11 cellular contexts compared by ENCODE assay signal in genomic region chr1:210222288-210223006, GRCh38. TPM values are rescaled to one million over a fixed set of nuclear protein-coding genes. Genes with fewer than 3 reads are reported as not detected.
A peak's percentile ranks its signal among the peaks of the same experiment; 100 is the strongest.
DNase-seq lines count a peak whose midpoint lies in the region; TF ChIP-seq lines count a peak whose summit lies in the region.
"Had no signal": no experiment of that assay in that cellular context is flagged by ENCODE, and none has a peak within 500 bp of the region (broad histone marks: within the 10 kb centered on the region; RNA-seq: fewer than 3 reads in every experiment).

No MANE protein-coding gene starts in this region.

- H3K36me3 ChIP-seq in mesenchymal stem cell (ENCODE audit: control insufficient read depth in 1 of 2, insufficient read depth in 2 of 2, low read depth in 1 of 2, low read length in 2 of 2): no peaks in the 10 kb centered on the region
- H3K36me3 ChIP-seq: BLaER1 had no signal

- 58% methylated on average over 6 of the region's 6 CpGs for WGBS in mesenchymal stem cell

- TF ChIP-seq CTCF in glutamatergic neuron (IDR thresholded peaks at IDR 0.05; ENCODE audit: partially characterized antibody, unreplicated experiment): no peak

- no peak overlapping the region for H2BK15ac ChIP-seq in mesenchymal stem cell (ENCODE audit: low read depth, poor library complexity, severe bottlenecking)

- peak; percentile 71 for DNase-seq in A172 (ENCODE audit: low spot score)
- DNase-seq in LHCN-M2 (ENCODE audit: low read depth): peak; percentile 31
- DNase-seq in T47D (ENCODE audit: low read depth in 1 of 2, low spot score in 1 of 2): peak; percentile 26 to 81
- DNase-seq in mesenchymal stem cell: peak; percentile 43
- no peak for DNase-seq in G401 (ENCODE audit: low spot score)
- DNase-seq in glutamatergic neuron: no peak
- no peak for DNase-seq in NK-92 treated with Interleukin-12 subunit alpha and Interleukin-12 subunit beta, amount 100 ng/mL, for 24 hours (lab: John Stamatoyannopoulos, UW)
- no peak for DNase-seq in activated CD4-positive, CD25-positive, alpha-beta regulatory T cell treated with anti-CD3 and anti-CD28 coated beads, Interleukin-2, amount 50 U/mL, for 72 hours
- DNase-seq: posterior cingulate gyrus; stimulated activated CD8-positive, alpha-beta memory T cell treated with anti-CD3 and anti-CD28 coated beads, Interleukin-4, amount 100 ng/mL, for 48 hours had no signal

- H4K8ac ChIP-seq in mesenchymal stem cell (ENCODE audit: low read length): peak overlapping the region; percentile 5

- H3K27me3 Mint-ChIP-seq in glutamatergic neuron (ENCODE audit: unreplicated experiment): no peaks in the 10 kb centered on the region

- H3K4me3 Mint-ChIP-seq in glutamatergic neuron (ENCODE audit: unreplicated experiment): no peak overlapping the region

- no peak overlapping the region for H3K9ac ChIP-seq in mesenchymal stem cell (ENCODE audit: low read length)
- H3K9ac ChIP-seq: BLaER1 had no signal

- no peak overlapping the region for H3K4me2 ChIP-seq in mesenchymal stem cell (ENCODE audit: low read length, poor library complexity, severe bottlenecking)
- H3K4me2 ChIP-seq: BLaER1 had no signal

- peaks cover 5% of the 10 kb centered on the region for H3K4me1 ChIP-seq in mesenchymal stem cell (ENCODE audit: control insufficient read depth, insufficient read depth, low read depth, low read length)
- H3K4me1 ChIP-seq: BLaER1 had no signal

- H3K27ac ChIP-seq in mesenchymal stem cell (ENCODE audit: low read length, poor library complexity, severe bottlenecking): peak overlapping the region; percentile 55
- H3K27ac ChIP-seq: BLaER1 had no signal

- peak overlapping the region in 1 of 2 experiments; percentile 58 for H3K4ac ChIP-seq in mesenchymal stem cell (ENCODE audit: low read depth in 1 of 2, low read length in 2 of 2)

- in situ Hi-C loops in T47D (cut with HindIII; ENCODE audit: low pct_unique_long_range_greater_than_20kb, low sequenced_read_pairs): no loop called here
- in situ Hi-C loops in G401 (cut with HindIII; ENCODE audit: low sequenced_read_pairs): no loop called here

- H2BK12ac ChIP-seq in mesenchymal stem cell (ENCODE audit: low read length in 2 of 2): peak overlapping the region in 1 of 2 experiments; percentile 63

- H2BK5ac ChIP-seq in mesenchymal stem cell (ENCODE audit: low read depth, low read length, poor library complexity, severe bottlenecking): peak overlapping the region; percentile 35

- peak overlapping the region; percentile 14 for H2AFZ ChIP-seq in mesenchymal stem cell (ENCODE audit: low read depth, low read length)

- H3K9me3 Mint-ChIP-seq in glutamatergic neuron (ENCODE audit: unreplicated experiment): no peaks in the 10 kb centered on the region

- no peak overlapping the region for H3K14ac ChIP-seq in mesenchymal stem cell (ENCODE audit: low read length in 2 of 2)

- peak overlapping the region in 1 of 2 experiments; percentile 82 for H3K18ac ChIP-seq in mesenchymal stem cell (ENCODE audit: low read depth in 1 of 2, low read length in 2 of 2)

- H2AK5ac ChIP-seq in mesenchymal stem cell (ENCODE audit: low read length, severe bottlenecking): peak overlapping the region; percentile 22

- no peaks in the 10 kb centered on the region for H3K4me1 Mint-ChIP-seq in glutamatergic neuron (ENCODE audit: low read depth, unreplicated experiment)

- no peak overlapping the region for H3K27ac Mint-ChIP-seq in glutamatergic neuron (ENCODE audit: unreplicated experiment)

- H3K79me1 ChIP-seq in mesenchymal stem cell (replicated peaks; ENCODE audit: low read length, poor library complexity, severe bottlenecking): no peaks in the 10 kb centered on the region

- no peaks in the 10 kb centered on the region for H3K9me3 ChIP-seq in mesenchymal stem cell (ENCODE audit: control insufficient read depth, low read length)
- H3K9me3 ChIP-seq: BLaER1 had no signal

- no peak overlapping the region for H3K4me3 ChIP-seq in mesenchymal stem cell (ENCODE audit: insufficient read depth in 1 of 2, low read depth in 1 of 2, low read length in 2 of 2)
- H3K4me3 ChIP-seq: BLaER1 had no signal

- H2BK120ac ChIP-seq in mesenchymal stem cell (ENCODE audit: low read depth, low read length): no peak overlapping the region

- H3K23ac ChIP-seq in mesenchymal stem cell (ENCODE audit: low read length in 2 of 2): no peak overlapping the region

- H3K36me3 Mint-ChIP-seq in glutamatergic neuron (ENCODE audit: unreplicated experiment): no peaks in the 10 kb centered on the region

- H3K27me3 ChIP-seq in mesenchymal stem cell (ENCODE audit: control insufficient read depth in 1 of 2, insufficient read depth in 1 of 2, low read length in 2 of 2): peaks cover 0 to 34% of the 10 kb centered on the region in 2 experiments
- H3K27me3 ChIP-seq: BLaER1 had no signal

- no peak overlapping the region for H4K91ac ChIP-seq in mesenchymal stem cell (ENCODE audit: low read length)

RNA-seq across cellular contexts. Expression of gene SERTAD4, which starts 10.1 kb away (rescaled TPM):
- total RNA-seq in A172 (2014; rRNA removed; shearing (Covaris generic)): 8.0 and 12.8 TPM in 2 replicates
- 0.06 and 3.1 TPM in 2 replicates for total RNA-seq in LHCN-M2 (2014; rRNA removed)
- polyA plus RNA-seq in LHCN-M2 (2012): 1.4 TPM
- 6.3 TPM for polyA plus RNA-seq in mesenchymal stem cell (2013, experiment 1 of 2)
- polyA plus RNA-seq in mesenchymal stem cell (2013, experiment 2 of 2): 5.7 TPM
- 7.3 and 14.2 TPM in 2 replicates for total RNA-seq in G401 (2014; rRNA removed; shearing (Covaris generic))
- 1.5 TPM for total RNA-seq in glutamatergic neuron (ENCODE audit: unreplicated experiment)

Comparison
In these comparisons a context has a peak if more than half of its experiments do, and no peak if none do; other contexts are left out.
1. DNase-seq: peak in A172 (single experiment), LHCN-M2 (single experiment), T47D (2 of 2) and mesenchymal stem cell (single experiment); none in G401 (single experiment), glutamatergic neuron (single experiment), NK-92 treated with Interleukin-12 subunit alpha and Interleukin-12 subunit beta, amount 100 ng/mL, for 24 hours (single experiment) and activated CD4-positive, CD25-positive, alpha-beta regulatory T cell treated with anti-CD3 and anti-CD28 coated beads, Interleukin-2, amount 50 U/mL, for 72 hours (single experiment).